8 cellular contexts compared by ENCODE assay signal in genomic region chr9:98807811-98808195, GRCh38. TPM values are rescaled to one million over a fixed set of nuclear protein-coding genes. Genes with fewer than 3 reads are reported as not detected.
DNase-seq lines count a peak whose midpoint lies in the region; ATAC-seq and TF ChIP-seq lines count a peak whose summit lies in the region.

No MANE protein-coding gene starts in this region.

- no peak overlapping the region for H3K27ac Mint-ChIP-seq in glutamatergic neuron (ENCODE audit: unreplicated experiment)

- peaks cover 12% of the 10 kb centered on the region for H3K4me1 Mint-ChIP-seq in glutamatergic neuron (ENCODE audit: low read depth, unreplicated experiment)

- no peaks in the 10 kb centered on the region for H3K36me3 Mint-ChIP-seq in glutamatergic neuron (ENCODE audit: unreplicated experiment)

- no peaks in the 10 kb centered on the region for H3K27me3 Mint-ChIP-seq in glutamatergic neuron (ENCODE audit: unreplicated experiment)

- DNase-seq in GM03348 (ENCODE audit: low spot score) = peak; percentile 56
- peak; percentile 37 to 46 for DNase-seq in activated CD4-positive, alpha-beta T cell treated with anti-CD3 and anti-CD28 coated beads, Interleukin-2, amount 50 U/mL, for 48 hours
- DNase-seq in glutamatergic neuron = peak; percentile 62
- DNase-seq in sciatic nerve (ENCODE audit: low spot score) = no peak
- DNase-seq in OCI-M2 (lab: John Stamatoyannopoulos, UW; ENCODE audit: unreplicated experiment) = no peak
- no peak for DNase-seq in midbrain (lab: John Stamatoyannopoulos, UW)

- peak overlapping the region; percentile 83 for H3K4me3 Mint-ChIP-seq in glutamatergic neuron (ENCODE audit: unreplicated experiment)

- TF ChIP-seq CTCF in glutamatergic neuron (IDR thresholded peaks at IDR 0.05; ENCODE audit: partially characterized antibody, unreplicated experiment) = no peak

- ATAC-seq in HG02798 (IDR thresholded peaks at IDR 0.05; ENCODE audit: poor library complexity, unreplicated experiment) (peak; percentile 25), sciatic nerve (peak; percentile 29), GM21737 (IDR thresholded peaks at IDR 0.05; ENCODE audit: unreplicated experiment) (no peak)

- H3K9me3 Mint-ChIP-seq in glutamatergic neuron (ENCODE audit: unreplicated experiment) = peaks cover 2% of the 10 kb centered on the region

- intact Hi-C loops in sciatic nerve (cut with DNase I) = no loop called here

RNA-seq across cellular contexts. Expression of gene GALNT12, which starts 0.3 kb away (rescaled TPM):
- total RNA-seq in glutamatergic neuron (ENCODE audit: unreplicated experiment) (2.7 TPM), sciatic nerve (10.7 TPM)

RNA-seq across cellular contexts. Expression of gene ANKS6, which starts 11.4 kb away (rescaled TPM):
- total RNA-seq in glutamatergic neuron (ENCODE audit: unreplicated experiment) = 15.9 TPM
- total RNA-seq in sciatic nerve = 16.5 TPM

Comparison
In these comparisons a context has a peak if more than half of its experiments do, and no peak if none do; other contexts are left out.
1. DNase-seq: peak in GM03348 (single experiment), activated CD4-positive, alpha-beta T cell treated with anti-CD3 and anti-CD28 coated beads, Interleukin-2, amount 50 U/mL, for 48 hours (2 of 2) and glutamatergic neuron (single experiment); none in sciatic nerve (single experiment), OCI-M2 (single experiment) and midbrain (single experiment).